11 cellular contexts compared by ENCODE assay signal in the genomic region with DNA sequence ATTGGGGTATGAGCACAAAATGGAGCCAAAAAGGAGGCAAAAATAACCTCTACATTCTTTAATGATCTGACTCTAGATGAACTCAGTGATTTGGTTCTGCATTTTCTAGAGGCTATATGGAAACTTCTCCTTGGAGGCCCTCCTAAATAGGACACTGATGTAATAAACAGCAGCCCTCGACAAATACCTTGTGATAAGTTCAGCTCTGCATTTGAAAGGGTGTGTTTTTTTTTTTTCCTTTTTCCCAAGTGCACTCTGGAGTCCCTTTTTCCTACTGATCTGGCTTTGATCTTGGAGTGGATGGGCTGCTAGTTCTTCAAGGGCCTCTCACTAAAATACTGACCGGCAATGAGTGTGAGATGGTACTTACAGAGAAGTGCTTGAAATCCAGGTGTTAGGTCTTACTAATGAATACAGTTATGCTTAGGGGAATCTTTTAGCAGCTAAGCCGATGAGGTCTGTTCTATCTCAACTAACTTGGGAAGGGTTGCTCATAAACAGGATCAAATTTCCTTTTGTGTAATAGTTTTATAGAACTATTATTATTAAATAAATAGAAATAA.
"Had no signal": no experiment of that assay in that cellular context is flagged by ENCODE, and none has a peak within 500 bp of the region (broad histone marks: within the 10 kb centered on the region; RNA-seq: fewer than 3 reads in every experiment).

No MANE protein-coding gene starts in this region.

- H3K27ac ChIP-seq: foreskin keratinocyte, hepatocyte, ovary, right atrium auricular region, sigmoid colon, skin epidermis, stomach, thoracic aorta had no signal

- H3K4me3 ChIP-seq: hepatocyte, mucosa of descending colon, ovary, right atrium auricular region, sigmoid colon, skin epidermis, stomach, thoracic aorta had no signal

- DNase-seq: kidney, sigmoid colon had no signal

- H3K4me1 ChIP-seq: foreskin keratinocyte, sigmoid colon had no signal

- H3K4me2 ChIP-seq: hepatocyte had no signal

- H3K36me3 ChIP-seq: ovary, right atrium auricular region, sigmoid colon, stomach, thoracic aorta had no signal

- H2AFZ ChIP-seq: hepatocyte had no signal

- H3K9me3 ChIP-seq: mucosa of descending colon, ovary, right atrium auricular region, sigmoid colon, stomach, thoracic aorta had no signal

- ATAC-seq: mucosa of descending colon; naive thymus-derived CD8-positive, alpha-beta T cell had no signal

- H3K27me3 ChIP-seq: hepatocyte, ovary, right atrium auricular region, sigmoid colon, stomach had no signal
